10 cellular contexts compared by ENCODE assay signal in genomic region chr6:159217595-159218275, GRCh38. TPM values are rescaled to one million over a fixed set of nuclear protein-coding genes. Genes with fewer than 3 reads are reported as not detected.
DNase-seq lines count a peak whose midpoint lies in the region; ATAC-seq, FAIRE-seq and TF ChIP-seq lines count a peak whose summit lies in the region.
"Had no signal": no experiment of that assay in that cellular context is flagged by ENCODE, and none has a peak within 500 bp of the region (broad histone marks: within the 10 kb centered on the region; RNA-seq: fewer than 3 reads in every experiment).

No MANE protein-coding gene starts in this region.

- H3K36me3 ChIP-seq in BLaER1 = no peaks in the 10 kb centered on the region
- H3K36me3 ChIP-seq in cardiac muscle cell = no peaks in the 10 kb centered on the region

- H4K20me1 ChIP-seq in BLaER1 = no peaks in the 10 kb centered on the region

- H3K4me2 ChIP-seq in BLaER1 = peak overlapping the region; percentile 73

- DNase-seq in GM18507 (ENCODE audit: extremely low spot score, insufficient read length, low read depth) (peak; percentile 36), SK-MEL-5 (ENCODE audit: low read depth, low spot score) (peak; percentile 67), cardiac muscle cell (ENCODE audit: low read depth in 1 of 2, low spot score in 1 of 2) (peak; percentile 23 to 58), SKM-1 (lab: John Stamatoyannopoulos, UW; ENCODE audit: unreplicated experiment) (no peak)
- peak; percentile 5 to 15 for DNase-seq in stimulated activated CD4-positive, alpha-beta T cell treated with anti-CD3 and anti-CD28 coated beads, Interleukin-2, amount 100 ng/mL, for 48 hours

- H3K27ac ChIP-seq in BLaER1 (no peak overlapping the region), cardiac muscle cell (no peak overlapping the region)

- TF ChIP-seq CTCF in cardiac muscle cell (IDR thresholded peaks at IDR 0.05; ENCODE audit: low read depth, low read length) = peak; percentile 48

- H3K27me3 ChIP-seq in BLaER1 = no peaks in the 10 kb centered on the region
- no peaks in the 10 kb centered on the region for H3K27me3 ChIP-seq in cardiac muscle cell

- peak; percentile 54 for FAIRE-seq in GM18507 (lab: Jason Lieb, UNC)
- FAIRE-seq: islet of Langerhans had no signal

- H3K4me3 ChIP-seq in BLaER1 (no peak overlapping the region), cardiac muscle cell (no peak overlapping the region)

- H3K4me1 ChIP-seq in BLaER1 (peaks cover 62% of the 10 kb centered on the region), cardiac muscle cell (ENCODE audit: low read depth) (no peaks in the 10 kb centered on the region)

- in situ Hi-C loops in SK-MEL-5 (cut with HindIII; ENCODE audit: low pct_unique_long_range_greater_than_20kb, low sequenced_read_pairs) = no loop called here

- H3K9me3 ChIP-seq in BLaER1 = no peaks in the 10 kb centered on the region
- no peaks in the 10 kb centered on the region for H3K9me3 ChIP-seq in cardiac muscle cell (ENCODE audit: low read depth)

- ATAC-seq in HG03469 (IDR thresholded peaks at IDR 0.05; ENCODE audit: unreplicated experiment) (peak; percentile 60), HG03039 (IDR thresholded peaks at IDR 0.05; ENCODE audit: unreplicated experiment) (no peak)

- H3K9ac ChIP-seq in BLaER1 = no peak overlapping the region

RNA-seq across cellular contexts. Expression of gene FNDC1, which starts 48.5 kb away (rescaled TPM):
- total RNA-seq in SK-MEL-5 (2014; rRNA removed; shearing (Covaris generic)) = 0.03 TPM in 1 of 2 replicates, not detected in the other
- polyA plus RNA-seq in SK-MEL-5 (2015; cell fraction: cytosol; rRNA removed) = 0.23 and 0.41 TPM in 2 replicates
- polyA plus RNA-seq in SK-MEL-5 (2015; cell fraction: nucleus; rRNA removed) = 0.11 TPM in 1 of 2 replicates, not detected in the other
- 0.25 and 0.30 TPM in 2 replicates for total RNA-seq in cardiac muscle cell
- not detected in 2 replicates for polyA plus RNA-seq in cardiac muscle cell
- total RNA-seq: M059J had no signal
